11 cellular contexts compared by ENCODE assay signal in genomic region chr3:16816048-16816780, GRCh38.
DNase-seq lines count a peak whose midpoint lies in the region; ATAC-seq and TF ChIP-seq lines count a peak whose summit lies in the region.
"Had no signal": no experiment of that assay in that cellular context is flagged by ENCODE, and none has a peak within 500 bp of the region (broad histone marks: within the 10 kb centered on the region; RNA-seq: fewer than 3 reads in every experiment).

No MANE protein-coding gene starts in this region.

- no peak overlapping the region for H3K4me3 Mint-ChIP-seq in Caco-2 (ENCODE audit: unreplicated experiment)

- no peak overlapping the region for H3K4me3 ChIP-seq in Caco-2 (ENCODE audit: low read depth, low read length)
- H3K4me3 ChIP-seq: breast epithelium, sigmoid colon had no signal

- H3K36me3 ChIP-seq in Caco-2 (ENCODE audit: control insufficient read depth, insufficient read depth, low read length) = no peaks in the 10 kb centered on the region
- H3K36me3 ChIP-seq: breast epithelium, sigmoid colon had no signal

- H3K9me3 Mint-ChIP-seq in Caco-2 (ENCODE audit: unreplicated experiment) = no peaks in the 10 kb centered on the region

- POLR2A ChIA-PET in Caco-2 (lab: Charles Lee) = no interaction called here

- no peaks in the 10 kb centered on the region for H3K4me1 ChIP-seq in Caco-2
- H3K4me1 ChIP-seq: breast epithelium, sigmoid colon had no signal

- H3K27ac Mint-ChIP-seq in Caco-2 (ENCODE audit: unreplicated experiment) = no peak overlapping the region
- H3K27ac Mint-ChIP-seq: activated T-helper 2 cell treated with anti-CD3 and anti-CD28 coated beads, Interferon-gamma antibody, Interleukin-2, Interleukin-4, amounts not matched to agents 10 μg/mL and 5 μg/mL and 100 μg/mL, durations not matched to agents 14 hours and 24 hours and 36 hours had no signal

- CTCF ChIA-PET in Caco-2 (lab: Charles Lee) = no interaction called here

- H3K27me3 Mint-ChIP-seq in Caco-2 (ENCODE audit: insufficient read depth, unreplicated experiment) = no peaks in the 10 kb centered on the region

- no TSS peak for BruUV-seq in Caco-2 (replicated peaks; lab: Mats Ljungman, UMichigan)

- ATAC-seq in GM18858 (IDR thresholded peaks at IDR 0.05; ENCODE audit: unreplicated experiment) (peak; percentile 85), GM21447 (IDR thresholded peaks at IDR 0.05; ENCODE audit: unreplicated experiment) (peak; percentile 86), HG03103 (IDR thresholded peaks at IDR 0.05; ENCODE audit: low read depth, unreplicated experiment) (peak; percentile 87)

- DNase-seq in pons (ENCODE audit: low spot score) (peak; percentile 74), Caco-2 (no peak), OCI-M1 (lab: John Stamatoyannopoulos, UW) (no peak)
- no peak for DNase-seq in activated naive CD4-positive, alpha-beta T cell (lab: John Stamatoyannopoulos, UW)
- DNase-seq: Calu3, sigmoid colon had no signal

- no peaks in the 10 kb centered on the region for H3K27me3 ChIP-seq in Caco-2 (replicated peaks; ENCODE audit: control insufficient read depth, insufficient read depth, low read length)
- H3K27me3 ChIP-seq: breast epithelium, sigmoid colon had no signal

- H3K9me3 ChIP-seq in Caco-2 = no peaks in the 10 kb centered on the region
- H3K9me3 ChIP-seq: breast epithelium, sigmoid colon had no signal

- no peaks in the 10 kb centered on the region for H3K4me1 Mint-ChIP-seq in Caco-2 (ENCODE audit: low read depth, unreplicated experiment)

- H3K36me3 Mint-ChIP-seq in Caco-2 (ENCODE audit: insufficient read depth, unreplicated experiment) = no peaks in the 10 kb centered on the region

- intact Hi-C loops in Caco-2 (cut with micrococcal nuclease; ENCODE audit: unreplicated experiment) = no loop called here

- no peak for TF ChIP-seq CTCF in Caco-2 (IDR thresholded peaks at IDR 0.05; ENCODE audit: insufficient read depth in 1 of 2, low read depth in 1 of 2, low read length in 1 of 2, severe bottlenecking in 1 of 2, unreplicated experiment in 1 of 2)
